In the genomic region with DNA sequence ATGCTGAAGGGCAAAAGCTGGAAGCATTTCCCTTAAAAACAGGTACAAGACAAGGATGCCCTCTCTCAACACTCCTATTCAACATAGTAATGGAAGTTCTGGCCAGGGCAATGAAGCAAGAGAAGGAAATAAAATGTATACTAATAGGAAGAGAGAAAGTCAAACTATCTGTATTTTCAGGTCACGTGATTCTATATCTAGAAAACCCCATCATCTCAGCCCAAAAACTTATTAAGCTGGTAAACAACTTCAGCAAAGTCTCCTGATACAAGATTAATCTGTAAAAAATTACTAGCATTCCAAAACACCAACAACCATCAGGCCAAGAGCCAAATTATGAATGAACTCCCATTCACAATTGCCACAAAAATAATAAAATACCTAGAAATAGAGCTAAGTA, we compare ENCODE assay signal across 6 cellular contexts.
"Had no signal": no experiment of that assay in that cellular context is flagged by ENCODE, and none has a peak within 500 bp of the region (broad histone marks: within the 10 kb centered on the region; RNA-seq: fewer than 3 reads in every experiment).

No MANE protein-coding gene starts in this region.

- H3K9ac ChIP-seq: KMS-11 had no signal

- FAIRE-seq: HTR-8/SVneo had no signal

- H3K27ac ChIP-seq: HL-60, KMS-11 had no signal

- DNase-seq: IMR-90, KBM-7, KG1 had no signal

- H3K4me2 ChIP-seq: KMS-11 had no signal
